ENCODE assay signal across 7 cellular contexts in the genomic region with DNA sequence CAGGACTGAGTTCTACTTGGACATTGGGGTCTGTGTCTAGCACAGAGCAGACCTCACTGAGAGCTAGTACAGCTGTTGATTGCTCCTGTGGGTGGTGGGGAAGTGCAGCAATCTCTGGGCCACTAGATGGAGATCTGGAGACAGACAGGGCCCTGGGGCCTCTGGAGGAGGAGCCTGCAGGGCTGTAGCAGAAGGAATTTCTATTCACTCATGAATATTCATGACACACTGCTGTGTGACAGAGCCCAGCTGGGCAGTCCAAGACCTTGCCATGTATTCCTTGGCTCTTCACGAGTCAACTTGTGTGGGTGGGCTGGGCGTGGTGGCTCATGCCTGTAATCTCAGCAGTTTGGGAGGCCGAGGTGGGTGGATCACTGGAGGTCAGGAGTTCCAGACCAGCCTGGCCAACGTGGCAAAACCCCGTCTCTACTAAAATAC. TPM values are rescaled to one million over a fixed set of nuclear protein-coding genes. Genes with fewer than 3 reads are reported as not detected.
A peak's percentile ranks its signal among the peaks of the same experiment; 100 is the strongest.
DNase-seq lines count a peak whose midpoint lies in the region; ATAC-seq lines count a peak whose summit lies in the region.

No MANE protein-coding gene starts in this region.

- H3K4ac ChIP-seq in mesendoderm (ENCODE audit: low read depth, low read length), result no peak overlapping the region

- H2BK15ac ChIP-seq in mesendoderm (replicated peaks; ENCODE audit: low read depth), result no peak overlapping the region

- DNase-seq in ELF-1 (ENCODE audit: low read depth, low spot score) (peak; percentile 88), HS-27A (ENCODE audit: low read depth) (peak; percentile 30), SJSA1 (ENCODE audit: low read depth in 1 of 2, low spot score in 2 of 2) (peak; percentile 51 to 83), mesendoderm (peak; percentile 94)
- DNase-seq in effector memory CD8-positive, alpha-beta T cell, result no peak

- H3K4me1 ChIP-seq in SJSA1 (replicated peaks) (peaks cover 8% of the 10 kb centered on the region), mesendoderm (ENCODE audit: control insufficient read depth, low read depth, low read length) (no peaks in the 10 kb centered on the region)

- peaks cover 1% of the 10 kb centered on the region for H3K79me1 ChIP-seq in mesendoderm (ENCODE audit: low read length)

- no peaks in the 10 kb centered on the region for H3K9me3 Mint-ChIP-seq in effector memory CD8-positive, alpha-beta T cell

- peaks cover 18 to 19% of the 10 kb centered on the region in 2 donors for H3K4me1 Mint-ChIP-seq in effector memory CD8-positive, alpha-beta T cell (ENCODE audit: low read depth in 2 of 2)

- no peak overlapping the region for H4K8ac ChIP-seq in mesendoderm (ENCODE audit: low read depth, low read length)

- H3K27ac Mint-ChIP-seq in effector memory CD8-positive, alpha-beta T cell, result no peak overlapping the region

- no peaks in the 10 kb centered on the region for H3K79me2 ChIP-seq in mesendoderm (ENCODE audit: control insufficient read depth, insufficient read depth, low read length)

- H3K27ac ChIP-seq in SJSA1 (0 out of 2 replicates have a peak overlapping the region, but pooled peaks have one; percentile 8), mesendoderm (ENCODE audit: low read depth, low read length) (no peak overlapping the region)

- H3K9ac ChIP-seq in mesendoderm (ENCODE audit: low read length), result no peak overlapping the region

- H3K4me2 ChIP-seq in mesendoderm (ENCODE audit: low read length), result no peak overlapping the region

- H3K27me3 Mint-ChIP-seq in effector memory CD8-positive, alpha-beta T cell, result no peaks in the 10 kb centered on the region

- no peak overlapping the region for H3K4me3 Mint-ChIP-seq in effector memory CD8-positive, alpha-beta T cell

- no peak overlapping the region for H3K56ac ChIP-seq in mesendoderm (ENCODE audit: low read length)

- no peaks in the 10 kb centered on the region for H3K9me3 ChIP-seq in SJSA1 (replicated peaks)

- no CpG with 5 or more reads among the region's 5 CpGs for WGBS in mesendoderm (ENCODE audit: extremely low coverage, insufficient coverage, low lambda C conversion rate)

- H2AK5ac ChIP-seq in mesendoderm (ENCODE audit: low read length), result no peak overlapping the region

- H4K5ac ChIP-seq in mesendoderm (ENCODE audit: low read length), result no peak overlapping the region

- H3K27me3 ChIP-seq in SJSA1 (replicated peaks), result no peaks in the 10 kb centered on the region
- no peaks in the 10 kb centered on the region for H3K27me3 ChIP-seq in mesendoderm (ENCODE audit: insufficient read depth, low read length, poor library complexity)

- H2BK5ac ChIP-seq in mesendoderm (ENCODE audit: low read length), result no peak overlapping the region

- no peak overlapping the region for H3K23ac ChIP-seq in mesendoderm (ENCODE audit: low read length)

- H3K36me3 Mint-ChIP-seq in effector memory CD8-positive, alpha-beta T cell (ENCODE audit: insufficient read depth), result peaks cover 27% of the 10 kb centered on the region

- H3K4me3 ChIP-seq in SJSA1, result no peak overlapping the region
- H3K4me3 ChIP-seq in mesendoderm (ENCODE audit: low read length), result no peak overlapping the region

- H3K36me3 ChIP-seq in SJSA1 (peaks cover 91% of the 10 kb centered on the region), mesendoderm (ENCODE audit: control insufficient read depth, insufficient read depth, low read length) (peaks cover 13% of the 10 kb centered on the region)

- H2BK120ac ChIP-seq in mesendoderm (ENCODE audit: low read depth, low read length), result no peak overlapping the region

- H3K18ac ChIP-seq in mesendoderm (ENCODE audit: low read length), result no peak overlapping the region

- peak; percentile 32 for ATAC-seq in effector memory CD8-positive, alpha-beta T cell (replicated peaks)
- ATAC-seq in HG03460 (IDR thresholded peaks at IDR 0.05; ENCODE audit: unreplicated experiment) (no peak), GM19035 (IDR thresholded peaks at IDR 0.05; ENCODE audit: unreplicated experiment) (no peak)

RNA-seq across cellular contexts. Expression of a gene that starts 37.5 kb away (rescaled TPM):
- 31.8 and 46.4 TPM in 2 replicates for total RNA-seq in SJSA1 (2014; rRNA removed; shearing (Covaris generic))
- 50.6 TPM for polyA plus RNA-seq in mesendoderm (2013, experiment 1 of 2)
- 51.4 TPM for polyA plus RNA-seq in mesendoderm (2013, experiment 2 of 2)

RNA-seq across cellular contexts. Expression of a gene that starts 37.6 kb away (rescaled TPM):
- 54.9 and 59.9 TPM in 2 replicates for total RNA-seq in SJSA1 (2014; rRNA removed; shearing (Covaris generic))
- 41.0 TPM for polyA plus RNA-seq in mesendoderm (2013, experiment 1 of 2)
- 40.9 TPM for polyA plus RNA-seq in mesendoderm (2013, experiment 2 of 2)

RNA-seq across cellular contexts. Expression of a gene that starts 54.8 kb away (rescaled TPM):
- total RNA-seq in SJSA1 (2014; rRNA removed; shearing (Covaris generic)), result 53.7 and 79.3 TPM in 2 replicates
- 3.9 TPM for polyA plus RNA-seq in mesendoderm (2013, experiment 1 of 2)
- polyA plus RNA-seq in mesendoderm (2013, experiment 2 of 2), result 4.0 TPM

Comparison
In these comparisons a context has a peak if more than half of its experiments do, and no peak if none do; other contexts are left out.
1. DNase-seq: peak in ELF-1 (single experiment), HS-27A (single experiment), SJSA1 (2 of 2) and mesendoderm (single experiment); none in effector memory CD8-positive, alpha-beta T cell (0 of 3).